14 cellular contexts compared by ENCODE assay signal in the genomic region with DNA sequence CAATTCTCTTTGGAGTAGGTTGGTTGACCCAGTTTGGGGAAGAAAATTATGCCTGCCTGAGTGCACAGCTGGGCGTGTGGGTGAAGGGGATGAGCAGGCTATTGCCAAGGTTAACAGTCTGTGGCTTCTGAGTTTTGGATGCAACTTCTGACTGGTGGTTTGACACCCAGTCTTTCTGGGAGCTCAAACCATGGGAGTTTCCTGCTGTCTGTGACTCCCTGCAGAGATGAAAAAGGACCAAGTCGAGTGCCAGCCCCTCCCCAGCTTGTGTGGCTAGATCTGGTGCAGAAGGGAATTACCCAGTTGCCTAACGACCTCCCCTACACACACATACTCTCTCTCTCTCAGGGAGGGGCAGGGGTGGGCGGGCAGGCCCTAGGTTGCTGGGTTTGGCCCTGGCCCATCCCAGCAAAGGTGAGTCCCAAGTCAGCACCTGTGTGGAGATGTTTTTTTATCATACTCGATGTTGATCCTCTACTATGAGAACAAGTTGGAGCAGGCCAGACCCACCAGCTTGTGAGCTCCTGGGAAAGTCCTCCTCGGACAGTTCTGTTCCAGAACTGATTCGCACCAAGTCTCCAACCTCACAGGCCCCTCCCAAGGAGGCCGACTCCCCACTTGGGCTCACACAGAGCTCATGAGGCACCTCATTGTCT. TPM values are rescaled to one million over a fixed set of nuclear protein-coding genes. Genes with fewer than 3 reads are reported as not detected.
DNase-seq lines count a peak whose midpoint lies in the region; ATAC-seq, FAIRE-seq and TF ChIP-seq lines count a peak whose summit lies in the region.
"Had no signal": no experiment of that assay in that cellular context is flagged by ENCODE, and none has a peak within 500 bp of the region (broad histone marks: within the 10 kb centered on the region; RNA-seq: fewer than 3 reads in every experiment).

No MANE protein-coding gene starts in this region.

- peaks cover 28% of the 10 kb centered on the region for H3K4me1 Mint-ChIP-seq in astrocyte (ENCODE audit: low read depth, unreplicated experiment)
- H3K4me1 Mint-ChIP-seq: central memory CD8-positive, alpha-beta T cell had no signal

- FAIRE-seq in astrocyte (lab: Jason Lieb, UNC) (no peak), HTR-8/SVneo (lab: Jason Lieb, UNC) (no peak)

- TF ChIP-seq CTCF in astrocyte (IDR thresholded peaks at IDR 0.05; ENCODE audit: insufficient read depth, low read depth, low read length) = no peak
- TF ChIP-seq CTCF in psoas muscle (IDR thresholded peaks at IDR 0.05) = no peak

- H3K9me3 ChIP-seq in astrocyte (ENCODE audit: insufficient read depth, low read depth, low read length) (no peaks in the 10 kb centered on the region), psoas muscle (no peaks in the 10 kb centered on the region)

- H3K27ac Mint-ChIP-seq in astrocyte (ENCODE audit: unreplicated experiment) = peak overlapping the region; percentile 26
- H3K27ac Mint-ChIP-seq: activated CD4-positive, alpha-beta T cell treated with anti-CD3 and anti-CD28 coated beads, Interleukin-2, amount 10 ng/mL, durations not matched to agents 24 days and 14 days; GM23338; mesothelial cell of epicardium had no signal

- H3K4me3 ChIP-seq in astrocyte (ENCODE audit: insufficient read depth, low read depth, low read length) = no peak overlapping the region
- no peak overlapping the region for H3K4me3 ChIP-seq in psoas muscle
- H3K4me3 ChIP-seq: GM23338 had no signal

- H3K4me1 ChIP-seq in astrocyte (ENCODE audit: insufficient read depth, low read length) (peaks cover 9% of the 10 kb centered on the region), psoas muscle (peaks cover 6% of the 10 kb centered on the region)

- no peak overlapping the region for H3K27ac ChIP-seq in astrocyte (ENCODE audit: low read depth, low read length)
- peak overlapping the region; percentile 41 for H3K27ac ChIP-seq in psoas muscle

- H2AFZ ChIP-seq in astrocyte (ENCODE audit: low read depth, low read length) = no peak overlapping the region
- H2AFZ ChIP-seq: GM23338 had no signal

- peaks cover 27% of the 10 kb centered on the region for H3K27me3 Mint-ChIP-seq in astrocyte (ENCODE audit: low read depth, unreplicated experiment)

- no peaks in the 10 kb centered on the region for H3K36me3 Mint-ChIP-seq in astrocyte (ENCODE audit: low read depth, unreplicated experiment)
- H3K36me3 Mint-ChIP-seq: mesothelial cell of epicardium had no signal

- H3K79me2 ChIP-seq in astrocyte (ENCODE audit: insufficient read depth, low read length) = no peaks in the 10 kb centered on the region

- no peak overlapping the region for H3K4me2 ChIP-seq in astrocyte (ENCODE audit: low read length)
- H3K4me2 ChIP-seq: GM23338 had no signal

- 31 to 62% (median 45%) methylated on average over 8 of the region's 8 CpGs for WGBS in psoas muscle, 3 donors

- H3K4me3 Mint-ChIP-seq in astrocyte (ENCODE audit: unreplicated experiment) = no peak overlapping the region
- H3K4me3 Mint-ChIP-seq: activated CD4-positive, alpha-beta T cell treated with anti-CD3 and anti-CD28 coated beads, Interleukin-2, amount 10 ng/mL, durations not matched to agents 24 days and 14 days; central memory CD8-positive, alpha-beta T cell; GM23338; mesothelial cell of epicardium had no signal

- intact Hi-C loops in psoas muscle (cut with DNase I) = no loop called here

- peaks cover 15% of the 10 kb centered on the region for H3K27me3 ChIP-seq in astrocyte (ENCODE audit: insufficient read depth, low read length)
- peaks cover 0 to 12% (median 0%) of the 10 kb centered on the region in 3 donors for H3K27me3 ChIP-seq in psoas muscle (ENCODE audit: insufficient read depth in 3 of 3, low read length in 2 of 3)

- peak; percentile 29 for DNase-seq in GM03348 (ENCODE audit: low spot score)
- DNase-seq in MV-4-11 (lab: John Stamatoyannopoulos, UW) = peak; percentile 67
- no peak for DNase-seq in astrocyte (ENCODE audit: low read depth)
- DNase-seq in psoas muscle = no peak
- DNase-seq in left lobe of liver (ENCODE audit: low spot score) = no peak
- DNase-seq in HTR-8/SVneo (ENCODE audit: insufficient read length, low spot score) = no peak
- DNase-seq: activated CD4-positive, alpha-beta T cell treated with anti-CD3 and anti-CD28 coated beads, Interleukin-2, amount 10 ng/mL, durations not matched to agents 24 days and 14 days; activated gamma-delta T cell treated with Interleukin-2 at 50 U/mL for 16 hours; stimulated activated CD4-positive, alpha-beta T cell treated with anti-CD3 and anti-CD28 coated beads, Interleukin-4, amount 100 ng/mL, for 4 hours had no signal

- H3K9me3 Mint-ChIP-seq in astrocyte (ENCODE audit: unreplicated experiment) = peaks cover 3% of the 10 kb centered on the region
- H3K9me3 Mint-ChIP-seq: activated CD4-positive, alpha-beta T cell treated with anti-CD3 and anti-CD28 coated beads, Interleukin-2, amount 10 ng/mL, durations not matched to agents 24 days and 14 days; central memory CD8-positive, alpha-beta T cell; GM23338; mesothelial cell of epicardium had no signal

- ATAC-seq in psoas muscle (no peak), HG03342 (IDR thresholded peaks at IDR 0.05; ENCODE audit: unreplicated experiment) (no peak), left lobe of liver (no peak)
- ATAC-seq: GM23338 had no signal

- no peak overlapping the region for H3K9ac ChIP-seq in astrocyte (ENCODE audit: low read length)

- H3K36me3 ChIP-seq in astrocyte (ENCODE audit: insufficient read depth, low read length) = no peaks in the 10 kb centered on the region
- H3K36me3 ChIP-seq in psoas muscle (ENCODE audit: insufficient read depth in 1 of 2, low read depth in 1 of 2) = no peaks in the 10 kb centered on the region

- H4K20me1 ChIP-seq in astrocyte (ENCODE audit: insufficient read depth, low read length) = no peaks in the 10 kb centered on the region

RNA-seq across cellular contexts. Expression of gene PKP1, which starts 28.2 kb away (rescaled TPM):
- total RNA-seq in astrocyte = 0.07 and 0.22 TPM in 2 replicates
- total RNA-seq in psoas muscle = 1 to 10 TPM; 1.2 to 6.7 (median 3.3) TPM
- polyA plus RNA-seq in psoas muscle = 1 to 10 TPM in 2 of 3 donors, under 1 TPM in 1; 0.32 to 2.7 (median 2.4) TPM
- total RNA-seq in left lobe of liver = 0.03 TPM
- total RNA-seq: activated CD4-positive, alpha-beta T cell treated with anti-CD3 and anti-CD28 coated beads, Interleukin-2, amount 10 ng/mL, durations not matched to agents 24 days and 14 days; T-helper 1 cell treated with Interleukin-12 subunit alpha and Interleukin-12 subunit beta and Interleukin-4 antibody, amounts not matched to agents 30 ng/mL and 1 ng/mL, for 36 hours had no signal

Comparison
In these comparisons a context has a peak if more than half of its experiments do, and no peak if none do; other contexts are left out.
1. DNase-seq: peak in GM03348 (single experiment) and MV-4-11 (single experiment); none in astrocyte (single experiment), psoas muscle (0 of 2), left lobe of liver (single experiment) and HTR-8/SVneo (single experiment).